Comparison of ENCODE assay signal across 21 cellular contexts in the genomic region with DNA sequence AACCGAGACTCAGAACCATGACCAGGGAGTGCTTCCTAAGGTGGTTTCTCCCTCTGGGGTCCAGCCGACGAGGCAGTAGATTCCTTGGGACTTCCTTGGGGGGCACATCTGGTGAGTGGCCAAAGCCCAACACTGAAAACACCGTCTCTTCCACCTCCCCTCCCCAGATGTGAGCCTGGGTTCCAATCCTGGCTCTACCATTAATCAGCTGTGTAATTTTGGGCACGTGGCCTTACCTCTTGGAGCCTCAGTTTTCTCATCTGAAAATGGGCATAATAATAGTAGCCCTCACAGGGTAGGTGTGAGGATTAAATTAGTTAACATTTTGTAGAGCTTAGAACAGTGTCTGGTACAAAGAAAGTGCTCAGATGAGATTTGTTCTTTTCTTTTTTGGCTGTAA. TPM values are rescaled to one million over a fixed set of nuclear protein-coding genes. Genes with fewer than 3 reads are reported as not detected.
A peak's percentile ranks its signal among the peaks of the same experiment; 100 is the strongest.
DNase-seq lines count a peak whose midpoint lies in the region; ATAC-seq, FAIRE-seq and TF ChIP-seq lines count a peak whose summit lies in the region.
"Had no signal": no experiment of that assay in that cellular context is flagged by ENCODE, and none has a peak within 500 bp of the region (broad histone marks: within the 10 kb centered on the region; RNA-seq: fewer than 3 reads in every experiment).

No MANE protein-coding gene starts in this region.

- CTCF ChIA-PET in A549 (lab: Yijun Ruan, JAX), result interaction anchor here (1.3 to 2.4 kb wide), 5 partner anchors 10 to 118 kb away, joined by 4 to 10 read pairs (median 5); no protein-coding TSS in a partner anchor
- CTCF ChIA-PET in CD4-positive, alpha-beta T cell (lab: Charles Lee), result interaction anchor here (1.0 kb wide), 1 partner anchor 10 kb away, joined by 3 read pairs; no protein-coding TSS in a partner anchor
- CTCF ChIA-PET in RWPE1 (lab: Yijun Ruan, JAX), result interaction anchor here (1.3 kb wide), 1 partner anchor 117 kb away, joined by 3 read pairs; no protein-coding TSS in a partner anchor
- CTCF ChIA-PET in HEK293T (lab: Yijun Ruan, JAX), result no interaction called here

- H4K8ac ChIP-seq in H9 (replicated peaks; ENCODE audit: insufficient read length, low read depth, low read length), result no peak overlapping the region

- H4K5ac ChIP-seq in H9 (ENCODE audit: insufficient read length, low read depth, low read length), result no peak overlapping the region

- H3T11ph ChIP-seq in H9 (ENCODE audit: low read length), result no peak overlapping the region

- ATAC-seq in A549 (no peak), lower lobe of right lung (no peak), GM19328 (IDR thresholded peaks at IDR 0.05; ENCODE audit: unreplicated experiment) (no peak)
- no peak for ATAC-seq in CD4-positive, alpha-beta T cell (ENCODE audit: poor library complexity)
- ATAC-seq: HCT116 had no signal

- no peak overlapping the region for H2AFZ ChIP-seq in H9 (ENCODE audit: low read length)

- no peaks in the 10 kb centered on the region for H3K27me3 ChIP-seq in CD4-positive, alpha-beta T cell (ENCODE audit: control insufficient read depth, insufficient read depth, low read length)
- H3K27me3 ChIP-seq in lower lobe of right lung (ENCODE audit: low read depth) (peaks cover 8% of the 10 kb centered on the region), H9 (ENCODE audit: insufficient read depth, low read length) (peaks cover 4% of the 10 kb centered on the region; the same call in 1 of the 2 replicates), stomach (peaks cover 0 to 27% (median 11%) of the 10 kb centered on the region in 3 donors)

- H2AK5ac ChIP-seq in H9 (ENCODE audit: insufficient read length, low read length), result no peak overlapping the region

- peaks cover 69% of the 10 kb centered on the region for H3K4me1 Mint-ChIP-seq in CD4-positive, alpha-beta T cell (ENCODE audit: low read depth)
- H3K4me1 Mint-ChIP-seq in H9, result peaks cover 23 to 25% of the 10 kb centered on the region in 2 experiments

- POLR2A ChIA-PET in A549 (lab: Yijun Ruan, JAX), result no interaction called here
- POLR2A ChIA-PET in CD4-positive, alpha-beta T cell (lab: Charles Lee), result interaction anchor here (1.0 kb wide), 1 partner anchor 8 kb away, joined by 4 read pairs; no protein-coding TSS in a partner anchor
- POLR2A ChIA-PET in RWPE1 (lab: Yijun Ruan, JAX; ENCODE audit: low non-redundant PET), result no interaction called here
- POLR2A ChIA-PET in HEK293T (lab: Yijun Ruan, JAX), result no interaction called here

- no peak for TF ChIP-seq RAD21 in A549 (conservative IDR thresholded peaks at IDR 0.05 in 1 of 2, IDR thresholded peaks at IDR 0.05 in 1 of 2)

- H3K4me3 ChIP-seq in A549 (no peak overlapping the region), lower lobe of right lung (no peak overlapping the region), stomach (no peak overlapping the region)

- H3K79me2 ChIP-seq in H9 (ENCODE audit: insufficient read depth, low read length), result no peaks in the 10 kb centered on the region

- H3K9me3 ChIP-seq in A549 (no peaks in the 10 kb centered on the region), lower lobe of right lung (no peaks in the 10 kb centered on the region), H9 (ENCODE audit: control insufficient read depth, low read depth, low read length) (no peaks in the 10 kb centered on the region), stomach (peaks cover 0 to 5% (median 0%) of the 10 kb centered on the region in 4 donors)
- H3K9me3 ChIP-seq in CD4-positive, alpha-beta T cell (ENCODE audit: control insufficient read depth, low read length), result no peaks in the 10 kb centered on the region

- no peak overlapping the region for H3K9ac ChIP-seq in H9 (ENCODE audit: extremely low read depth, insufficient read length, low read length)

- no peak overlapping the region for H3K27ac Mint-ChIP-seq in CD4-positive, alpha-beta T cell
- H3K27ac Mint-ChIP-seq in H9, result no peak overlapping the region

- TF ChIP-seq POLR2A in A549 (IDR thresholded peaks at IDR 0.05; ENCODE audit: low read length) (no peak), stomach (IDR thresholded peaks at IDR 0.05) (no peak)

- H3K9me3 Mint-ChIP-seq in CD4-positive, alpha-beta T cell, result no peaks in the 10 kb centered on the region
- peaks cover 0 to 3% of the 10 kb centered on the region in 2 experiments; a peak in 2 of 5 replicates for H3K9me3 Mint-ChIP-seq in H9
- H3K9me3 Mint-ChIP-seq: HFFc6 had no signal

- no peaks in the 10 kb centered on the region for H3K27me3 Mint-ChIP-seq in CD4-positive, alpha-beta T cell
- H3K27me3 Mint-ChIP-seq in H9 (ENCODE audit: low read depth), result peaks cover 53% of the 10 kb centered on the region

- H3K23ac ChIP-seq in H9 (ENCODE audit: insufficient read length, low read depth, low read length), result no peak overlapping the region

- no peak for DNase-seq in A549 (ENCODE audit: low read depth in 1 of 2, low spot score in 1 of 2)
- DNase-seq in CD4-positive, alpha-beta T cell, result no peak
- no peak for DNase-seq in RWPE1 (ENCODE audit: low spot score)
- DNase-seq in lower lobe of right lung, result peak; percentile 5
- DNase-seq in H9, result no peak
- DNase-seq in stomach, result no peak
- no peak for DNase-seq in HEK293T (ENCODE audit: extremely low spot score)
- DNase-seq: 8988T, C1 segment of cervical spinal cord, Calu3, COR-L47, DMS53, DMS79 treated with DMSO at 0.1 percent for 48 hours, GF-D8, H7, HFFc6 had no signal

- 82% methylated on average over 5 of the region's 5 CpGs for WGBS in A549 (ENCODE audit: missing lambda C conversion rate)
- WGBS in H9 (ENCODE audit: extremely low coverage, insufficient read length, low lambda C conversion rate), result no CpG with 5 or more reads among the region's 5 CpGs
- 77 to 95% (median 86%) methylated on average over 5 of the region's 5 CpGs for WGBS in stomach, 5 donors

- H2BK20ac ChIP-seq in H9 (ENCODE audit: low read depth, low read length, poor library complexity, severe bottlenecking), result no peak overlapping the region

- no peaks in the 10 kb centered on the region for H4K20me1 ChIP-seq in H9 (ENCODE audit: control insufficient read depth, insufficient read depth, insufficient read length)

- no peak overlapping the region for H3K56ac ChIP-seq in H9 (ENCODE audit: insufficient read length, low read depth, low read length)

- no peaks in the 10 kb centered on the region for H3K36me3 Mint-ChIP-seq in CD4-positive, alpha-beta T cell (ENCODE audit: low read depth)
- H3K36me3 Mint-ChIP-seq in H9 (ENCODE audit: insufficient read depth in 1 of 3, low read depth in 3 of 3), result peaks cover 0 to 2% (median 0%) of the 10 kb centered on the region in 3 experiments; a peak in 3 of 7 replicates

- peaks cover 17% of the 10 kb centered on the region for H3K23me2 ChIP-seq in H9 (ENCODE audit: insufficient read length, low read depth, low read length, poor library complexity, severe bottlenecking)

- FAIRE-seq in A549 (lab: Jason Lieb, UNC), result no peak
- FAIRE-seq: GM12891, GM18507, H1 had no signal

- no peak overlapping the region for H2BK120ac ChIP-seq in H9 (ENCODE audit: low read depth, low read length, poor library complexity, severe bottlenecking)

- TF ChIP-seq CTCF in A549 (IDR thresholded peaks at IDR 0.05), result no peak
- TF ChIP-seq CTCF in CD4-positive, alpha-beta T cell (IDR thresholded peaks at IDR 0.05), result no peak
- TF ChIP-seq CTCF in RWPE1 (conservative IDR thresholded peaks at IDR 0.05; ENCODE audit: low read depth), result no peak
- TF ChIP-seq CTCF in lower lobe of right lung (IDR thresholded peaks at IDR 0.05), result no peak
- TF ChIP-seq CTCF in H9 (conservative IDR thresholded peaks at IDR 0.05), result no peak
- TF ChIP-seq CTCF in stomach (IDR thresholded peaks at IDR 0.05), result no peak

- intact Hi-C loops in CD4-positive, alpha-beta T cell (cut with DNase I, micrococcal nuclease), result loop anchor here in 1 of 2 experiments (5.0 to 10.0 kb wide), 2 partner anchors 297 to 626 kb away; a partner anchor contains a TSS
- intact Hi-C loops in lower lobe of right lung (cut with DNase I), result no loop called here
- intact Hi-C loops in stomach (cut with DNase I; ENCODE audit: low total_unique reads), result no loop called here

- H4K91ac ChIP-seq in H9 (ENCODE audit: insufficient read length, low read depth, low read length), result no peak overlapping the region

- H3K79me1 ChIP-seq in H9 (ENCODE audit: insufficient read depth, low read depth, low read length, poor library complexity, severe bottlenecking), result no peaks in the 10 kb centered on the region

- H3K4ac ChIP-seq in H9 (ENCODE audit: low read depth, low read length), result no peak overlapping the region

- TF ChIP-seq EP300 in A549 (IDR thresholded peaks at IDR 0.05), result no peak
- TF ChIP-seq EP300 in stomach (IDR thresholded peaks at IDR 0.05), result no peak

- H2BK12ac ChIP-seq in H9 (ENCODE audit: insufficient read length, low read depth, low read length), result no peak overlapping the region

- H3K4me1 ChIP-seq in A549, result peaks cover 11% of the 10 kb centered on the region; the same call in 2 of the 3 replicates
- peaks cover 68% of the 10 kb centered on the region for H3K4me1 ChIP-seq in lower lobe of right lung
- H3K4me1 ChIP-seq in H9 (ENCODE audit: insufficient read depth, low read length), result no peaks in the 10 kb centered on the region; the same call in 1 of the 2 replicates
- H3K4me1 ChIP-seq in stomach, result peaks cover 40 to 69% (median 49%) of the 10 kb centered on the region in 4 donors

- H3K4me3 Mint-ChIP-seq in CD4-positive, alpha-beta T cell, result peak overlapping the region; percentile 5
- no peak overlapping the region for H3K4me3 Mint-ChIP-seq in H9
- H3K4me3 Mint-ChIP-seq: HFFc6 had no signal

- no peak overlapping the region for H3K27ac ChIP-seq in A549
- no peak overlapping the region for H3K27ac ChIP-seq in CD4-positive, alpha-beta T cell (ENCODE audit: low read depth, low read length)
- peak overlapping the region; percentile 77 for H3K27ac ChIP-seq in RWPE1
- no peak overlapping the region for H3K27ac ChIP-seq in lower lobe of right lung
- no peak overlapping the region for H3K27ac ChIP-seq in H9 (ENCODE audit: insufficient read length, low read depth, low read length)
- H3K27ac ChIP-seq in stomach, result no peak overlapping the region

- no peak overlapping the region for H3K4me2 ChIP-seq in A549
- no peak overlapping the region for H3K4me2 ChIP-seq in H9 (ENCODE audit: insufficient read depth, insufficient read length, low read length)

- no peak overlapping the region for H2BK5ac ChIP-seq in H9 (ENCODE audit: insufficient read length, low read length)

- H3K14ac ChIP-seq in H9 (ENCODE audit: insufficient read depth, low read length), result no peak overlapping the region

- H3K36me3 ChIP-seq in lower lobe of right lung, result no peaks in the 10 kb centered on the region
- no peaks in the 10 kb centered on the region for H3K36me3 ChIP-seq in stomach

- H2BK15ac ChIP-seq in H9 (ENCODE audit: low read depth, low read length), result no peak overlapping the region

- no peak overlapping the region for H3K18ac ChIP-seq in H9 (ENCODE audit: insufficient read length, low read depth, low read length)

RNA-seq across cellular contexts. Expression of a gene that starts 5.5 kb away (rescaled TPM):
- polyA plus RNA-seq in A549 (2011; rRNA removed) (3.1 TPM in 2 replicates), A549 (2017; fragmentation: RNase III; extraction: RNeasy Plus Mini Kit Qiagen cat#74134 plus additional on column Dnase treatment) (3.6 to 4.4 TPM (median 4.1 TPM) in 3 replicates), stomach (10 to 100 TPM in 1 of 3 donors, 1 to 10 TPM in 2; 4.1 to 17.6 (median 7.2) TPM)
- 7.4 and 10.3 TPM in 2 replicates for polyA plus RNA-seq in A549 (2012; cell fraction: cytosol; rRNA removed)
- 17.2 and 21.2 TPM in 2 replicates for polyA plus RNA-seq in A549 (2012; cell fraction: nucleus; rRNA removed)
- 2.3 and 2.6 TPM in 2 replicates for polyA minus RNA-seq in A549 (2011; rRNA and poly(A)+ RNA removed)
- total RNA-seq in CD4-positive, alpha-beta T cell, result 1 to 10 TPM; 4.5 to 4.8 TPM
- total RNA-seq in lower lobe of right lung (21.4 TPM), H9 (2021) (10.3 and 11.5 TPM in 2 replicates), stomach (1 to 10 TPM in 4 of 5 donors, under 1 TPM in 1; 0.58 to 9.8 (median 1.7) TPM)
